18 cellular contexts compared by ENCODE assay signal in the genomic region with DNA sequence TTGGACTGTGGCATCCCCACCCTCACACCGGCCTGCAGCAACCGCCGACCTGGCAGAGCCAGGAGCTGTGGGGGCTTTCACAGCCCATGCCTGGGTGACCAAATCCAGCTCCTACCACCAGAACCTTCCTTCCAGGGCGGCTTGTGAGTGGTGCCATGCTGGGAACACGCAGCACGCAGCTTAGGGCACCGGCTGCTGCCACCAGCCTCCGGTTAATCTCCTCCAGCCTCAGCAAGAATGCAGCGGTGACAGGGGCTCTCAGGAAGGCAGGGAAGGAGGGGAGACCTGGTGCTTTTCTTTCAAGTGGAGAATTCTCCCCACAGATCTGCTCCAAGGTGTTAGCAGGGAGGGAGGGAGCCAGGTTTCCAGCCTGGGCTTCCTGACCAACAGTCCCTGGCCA. TPM values are rescaled to one million over a fixed set of nuclear protein-coding genes. Genes with fewer than 3 reads are reported as not detected.
DNase-seq lines count a peak whose midpoint lies in the region; ATAC-seq, FAIRE-seq and TF ChIP-seq lines count a peak whose summit lies in the region.
"Had no signal": no experiment of that assay in that cellular context is flagged by ENCODE, and none has a peak within 500 bp of the region (broad histone marks: within the 10 kb centered on the region; RNA-seq: fewer than 3 reads in every experiment).

No MANE protein-coding gene starts in this region.

- peak overlapping the region; percentile 23 for H2BK5ac ChIP-seq in trophoblast cell (ENCODE audit: low read depth, low read length, poor library complexity)

- H3K9me3 ChIP-seq in esophagus (ENCODE audit: control insufficient read depth in 2 of 2, insufficient read depth in 1 of 2, low read depth in 1 of 2, low read length in 1 of 2) (no peaks in the 10 kb centered on the region), trophoblast cell (ENCODE audit: insufficient read depth, low read depth, low read length) (no peaks in the 10 kb centered on the region), Caco-2 (no peaks in the 10 kb centered on the region)
- H3K9me3 ChIP-seq: HAP-1 had no signal

- H3K27me3 ChIP-seq in H7 (ENCODE audit: control insufficient read depth, insufficient read depth, low read length) (no peaks in the 10 kb centered on the region; the same call in 1 of the 2 replicates), esophagus (ENCODE audit: control insufficient read depth in 1 of 2, insufficient read depth in 2 of 2, low read length in 2 of 2) (no peaks in the 10 kb centered on the region), trophoblast cell (ENCODE audit: insufficient read depth, low read length) (no peaks in the 10 kb centered on the region), Caco-2 (replicated peaks; ENCODE audit: control insufficient read depth, insufficient read depth, low read length) (no peaks in the 10 kb centered on the region)

- no peak overlapping the region for H4K12ac ChIP-seq in trophoblast cell (ENCODE audit: low read depth, low read length)

- no peak overlapping the region for H3K4me2 ChIP-seq in trophoblast cell (ENCODE audit: low read length)
- H3K4me2 ChIP-seq: PC-9 had no signal

- H3K4me1 Mint-ChIP-seq in WTC11 (peaks cover 18% of the 10 kb centered on the region), Caco-2 (ENCODE audit: low read depth, unreplicated experiment) (peaks cover 7% of the 10 kb centered on the region)
- no peaks in the 10 kb centered on the region for H3K4me1 Mint-ChIP-seq in activated naive CD4-positive, alpha-beta T cell treated with anti-CD3 and anti-CD28 coated beads for 36 hours (ENCODE audit: low read depth)

- H3K4me1 ChIP-seq in esophagus (ENCODE audit: control insufficient read depth in 2 of 2, insufficient read depth in 2 of 2, low read length in 1 of 2) (peaks cover 3 to 13% of the 10 kb centered on the region in 2 donors), trophoblast cell (ENCODE audit: control insufficient read depth in 1 of 2, insufficient read depth in 2 of 2, low read length in 2 of 2) (peaks cover 19% of the 10 kb centered on the region in 2 experiments), Caco-2 (peaks cover 10% of the 10 kb centered on the region; the same call in 1 of the 2 replicates)

- H3K27ac Mint-ChIP-seq in WTC11 = peak overlapping the region; percentile 51; the same call in 1 of the 2 replicates
- H3K27ac Mint-ChIP-seq in activated naive CD4-positive, alpha-beta T cell treated with anti-CD3 and anti-CD28 coated beads for 36 hours = no peak overlapping the region
- H3K27ac Mint-ChIP-seq in Caco-2 (ENCODE audit: unreplicated experiment) = no peak overlapping the region
- H3K27ac Mint-ChIP-seq: IgD-negative memory B cell had no signal

- peaks cover 14% of the 10 kb centered on the region for H3K79me1 ChIP-seq in trophoblast cell (ENCODE audit: low read length)

- TF ChIP-seq POLR2A in GM12892 (IDR thresholded peaks at IDR 0.05; ENCODE audit: low read depth, low read length) (no peak), GM18505 (IDR thresholded peaks at IDR 0.05; ENCODE audit: borderline replicate concordance, extremely low read depth, insufficient read depth, insufficient read length) (no peak)

- peak overlapping the region; percentile 67 for H2BK120ac ChIP-seq in trophoblast cell (ENCODE audit: insufficient read depth, low read length, poor library complexity)

- peak overlapping the region; percentile 50 for H4K8ac ChIP-seq in trophoblast cell (ENCODE audit: low read depth, low read length)

- no peak overlapping the region for H3K4ac ChIP-seq in trophoblast cell (ENCODE audit: low read depth, low read length)

- H3K14ac ChIP-seq in trophoblast cell (ENCODE audit: low read length) = peak overlapping the region; percentile 16

- ATAC-seq in WTC11 (no peak), GM18505 (IDR thresholded peaks at IDR 0.05; ENCODE audit: unreplicated experiment) (no peak)

- H3K79me2 ChIP-seq in trophoblast cell (ENCODE audit: control insufficient read depth, insufficient read depth, low read length, poor library complexity) = no peaks in the 10 kb centered on the region

- no peak overlapping the region for H2AFZ ChIP-seq in trophoblast cell (ENCODE audit: insufficient read depth, low read length, poor library complexity)
- H2AFZ ChIP-seq: PC-9 had no signal

- FAIRE-seq in GM12892 (lab: Jason Lieb, UNC) = no peak

- H2BK12ac ChIP-seq in trophoblast cell (ENCODE audit: low read length) = peak overlapping the region; percentile 86

- intact Hi-C loops in activated naive CD4-positive, alpha-beta T cell treated with anti-CD3 and anti-CD28 coated beads for 36 hours (cut with micrococcal nuclease) = no loop called here
- intact Hi-C loops in Caco-2 (cut with micrococcal nuclease; ENCODE audit: unreplicated experiment) = loop anchor here (1.0 to 10.0 kb wide), 2 partner anchors 16 to 65 kb away; no protein-coding TSS in a partner anchor

- TF ChIP-seq CTCF in WTC11 (IDR thresholded peaks at IDR 0.05) (no peak), Caco-2 (IDR thresholded peaks at IDR 0.05; ENCODE audit: insufficient read depth in 1 of 2, low read depth in 1 of 2, low read length in 1 of 2, severe bottlenecking in 1 of 2, unreplicated experiment in 1 of 2) (no peak)

- POLR2A ChIA-PET in WTC11 (lab: Charles Lee) (no interaction called here), Caco-2 (lab: Charles Lee) (no interaction called here)

- peak overlapping the region; percentile 16 for H3K18ac ChIP-seq in trophoblast cell (ENCODE audit: low read length)

- H3K9me3 Mint-ChIP-seq in WTC11 (no peaks in the 10 kb centered on the region), Caco-2 (ENCODE audit: unreplicated experiment) (no peaks in the 10 kb centered on the region)
- H3K9me3 Mint-ChIP-seq in activated naive CD4-positive, alpha-beta T cell treated with anti-CD3 and anti-CD28 coated beads for 36 hours = no peaks in the 10 kb centered on the region
- H3K9me3 Mint-ChIP-seq: IgD-negative memory B cell had no signal

- H3K4me3 ChIP-seq in H7 (ENCODE audit: insufficient read depth, low read depth, low read length) = no peak overlapping the region
- H3K4me3 ChIP-seq in esophagus (ENCODE audit: low read depth in 1 of 2, low read length in 2 of 2) = no peak overlapping the region
- H3K4me3 ChIP-seq in trophoblast cell (ENCODE audit: low read depth, low read length) = no peak overlapping the region
- no peak overlapping the region for H3K4me3 ChIP-seq in Caco-2 (ENCODE audit: low read depth, low read length)
- H3K4me3 ChIP-seq: HAP-1, PC-9 had no signal

- H3K27me3 Mint-ChIP-seq in WTC11 (ENCODE audit: low read depth) = no peaks in the 10 kb centered on the region
- H3K27me3 Mint-ChIP-seq in activated naive CD4-positive, alpha-beta T cell treated with anti-CD3 and anti-CD28 coated beads for 36 hours (ENCODE audit: low read depth) = no peaks in the 10 kb centered on the region
- no peaks in the 10 kb centered on the region for H3K27me3 Mint-ChIP-seq in Caco-2 (ENCODE audit: insufficient read depth, unreplicated experiment)

- H3K4me3 Mint-ChIP-seq in WTC11 (no peak overlapping the region), Caco-2 (ENCODE audit: unreplicated experiment) (no peak overlapping the region)
- H3K4me3 Mint-ChIP-seq in activated naive CD4-positive, alpha-beta T cell treated with anti-CD3 and anti-CD28 coated beads for 36 hours = no peak overlapping the region

- CTCF ChIA-PET in WTC11 (lab: Charles Lee) (interaction anchor here (2.0 kb wide), 1 partner anchor 16 kb away, joined by 19 read pairs; no protein-coding TSS in a partner anchor), Caco-2 (lab: Charles Lee) (interaction anchor here (2.6 kb wide), 1 partner anchor 16 kb away, joined by 27 read pairs; no protein-coding TSS in a partner anchor)
- CTCF ChIA-PET in activated naive CD4-positive, alpha-beta T cell treated with anti-CD3 and anti-CD28 coated beads for 36 hours (lab: Charles Lee) = interaction anchor here (0.7 to 2.6 kb wide), 3 partner anchors 13 to 18 kb away, joined by 3 to 16 read pairs (median 4); no protein-coding TSS in a partner anchor

- H2AK5ac ChIP-seq in trophoblast cell (ENCODE audit: low read length) = peak overlapping the region; percentile 66

- no peaks in the 10 kb centered on the region for H3K36me3 ChIP-seq in H7 (replicated peaks; ENCODE audit: control insufficient read depth, insufficient read depth, low read length)
- H3K36me3 ChIP-seq in esophagus (ENCODE audit: control insufficient read depth in 2 of 2, insufficient read depth in 2 of 2, low read length in 1 of 2) = no peaks in the 10 kb centered on the region
- H3K36me3 ChIP-seq in trophoblast cell (ENCODE audit: control insufficient read depth in 1 of 2, insufficient read depth in 2 of 2, low read length in 2 of 2) = no peaks in the 10 kb centered on the region
- H3K36me3 ChIP-seq in Caco-2 (ENCODE audit: control insufficient read depth, insufficient read depth, low read length) = no peaks in the 10 kb centered on the region
- H3K36me3 ChIP-seq: HAP-1 had no signal

- no TSS peak for BruUV-seq in Caco-2 (replicated peaks; lab: Mats Ljungman, UMichigan)

- H3K9ac ChIP-seq in trophoblast cell (ENCODE audit: low read length) = no peak overlapping the region

- H3K27ac ChIP-seq in esophagus (ENCODE audit: low read depth in 2 of 2, low read length in 1 of 2) (peak overlapping the region; percentile 21 to 33), trophoblast cell (ENCODE audit: low read depth, low read length) (no peak overlapping the region)
- H3K27ac ChIP-seq: C4-2B, PC-9 had no signal

- DNase-seq in H7 (peak; percentile 47), WTC11 (ENCODE audit: low spot score) (no peak), trophoblast cell (no peak), GM12892 (ENCODE audit: insufficient read length) (no peak), Caco-2 (no peak)
- DNase-seq in activated naive CD4-positive, alpha-beta T cell treated with anti-CD3 and anti-CD28 coated beads for 36 hours = no peak
- DNase-seq: DMS153, EL, NCI-H187, PC-9 had no signal

- H3K36me3 Mint-ChIP-seq in WTC11 (no peaks in the 10 kb centered on the region), Caco-2 (ENCODE audit: insufficient read depth, unreplicated experiment) (no peaks in the 10 kb centered on the region)
- H3K36me3 Mint-ChIP-seq in activated naive CD4-positive, alpha-beta T cell treated with anti-CD3 and anti-CD28 coated beads for 36 hours (ENCODE audit: low read depth) = no peaks in the 10 kb centered on the region

- H3K23ac ChIP-seq in trophoblast cell (ENCODE audit: low read length) = no peak overlapping the region

- peak overlapping the region; percentile 75 for H4K91ac ChIP-seq in trophoblast cell (ENCODE audit: low read depth, low read length)

- WGBS in esophagus, 2 donors = 67 to 75% methylated on average over 9 of the region's 9 CpGs
- no CpG with 5 or more reads among the region's 9 CpGs for WGBS in trophoblast cell (ENCODE audit: extremely low coverage, insufficient coverage, insufficient read length)

RNA-seq across cellular contexts. Expression of gene ANKRD40CL, which starts 32.3 kb away (rescaled TPM):
- not detected in 2 replicates for total RNA-seq in H7 (2014; rRNA removed; shearing (Covaris generic))
- not detected in 3 replicates for total RNA-seq in WTC11 (2021)
- polyA plus RNA-seq in esophagus = not detected
- not detected in 2 replicates for polyA plus RNA-seq in trophoblast cell (2013)
- polyA plus RNA-seq in GM12892 (2012; ENCODE audit: missing spikeins) = 0.21 TPM
- not detected for total RNA-seq in activated naive CD4-positive, alpha-beta T cell treated with anti-CD3 and anti-CD28 coated beads for 36 hours
- 11.2 and 11.4 TPM in 2 replicates for total RNA-seq in Caco-2 (2022)
- total RNA-seq: A673, LHCN-M2, PC-9, SK-MEL-5 had no signal
- polyA plus RNA-seq: IgD-negative memory B cell had no signal

RNA-seq across cellular contexts. Expression of gene WFIKKN2, which starts 35.8 kb away (rescaled TPM):
- not detected in 2 replicates for total RNA-seq in H7 (2014; rRNA removed; shearing (Covaris generic))
- total RNA-seq in WTC11 (2021) (0.07 to 0.11 TPM (median 0.09 TPM) in 3 replicates), Caco-2 (2022) (not detected in 2 replicates)
- under 1 TPM; 0.02 to 0.04 TPM for polyA plus RNA-seq in esophagus
- not detected in 2 replicates for polyA plus RNA-seq in trophoblast cell (2013)
- not detected for polyA plus RNA-seq in GM12892 (2012; ENCODE audit: missing spikeins)
- not detected for total RNA-seq in activated naive CD4-positive, alpha-beta T cell treated with anti-CD3 and anti-CD28 coated beads for 36 hours
- total RNA-seq: A673, LHCN-M2, PC-9, SK-MEL-5 had no signal
- polyA plus RNA-seq: IgD-negative memory B cell had no signal

Comparison
In these comparisons a context has a peak if more than half of its experiments do, and no peak if none do; other contexts are left out.
1. RNA of gene ANKRD40CL, which starts 32.3 kb away (total RNA-seq): 11.2 to 11.4 TPM in Caco-2; not detected in activated naive CD4-positive, alpha-beta T cell treated with anti-CD3 and anti-CD28 coated beads for 36 hours, not detected in WTC11 and not detected in H7; every median in the first group is over 10 times any median in the second.